In genomic region chr3:134197681-134198261, GRCh38 we compare ENCODE assay signal across 1 cellular context.
TF ChIP-seq lines count a peak whose summit lies in the region.

No MANE protein-coding gene starts in this region.

TF ChIP-seq in GM23338, 12 proteins besides CTCF, POLR2A, EP300 and RAD21 (continued from another document):
- TF ChIP-seq ZNF462 (CRISPR knock-in tag; IDR thresholded peaks at IDR 0.05) (no peak), EZH2phosphoT487 (IDR thresholded peaks at IDR 0.05; ENCODE audit: unreplicated experiment) (no peak), ZNF331 (CRISPR knock-in tag; IDR thresholded peaks at IDR 0.05; ENCODE audit: low read depth) (no peak), POLR2AphosphoS5 (IDR thresholded peaks at IDR 0.05; ENCODE audit: low read depth) (no peak), JUNB (IDR thresholded peaks at IDR 0.05; ENCODE audit: unreplicated experiment) (no peak), ZNF114 (CRISPR knock-in tag; IDR thresholded peaks at IDR 0.05) (no peak)
